1 cellular context compared by ENCODE assay signal in the genomic region with DNA sequence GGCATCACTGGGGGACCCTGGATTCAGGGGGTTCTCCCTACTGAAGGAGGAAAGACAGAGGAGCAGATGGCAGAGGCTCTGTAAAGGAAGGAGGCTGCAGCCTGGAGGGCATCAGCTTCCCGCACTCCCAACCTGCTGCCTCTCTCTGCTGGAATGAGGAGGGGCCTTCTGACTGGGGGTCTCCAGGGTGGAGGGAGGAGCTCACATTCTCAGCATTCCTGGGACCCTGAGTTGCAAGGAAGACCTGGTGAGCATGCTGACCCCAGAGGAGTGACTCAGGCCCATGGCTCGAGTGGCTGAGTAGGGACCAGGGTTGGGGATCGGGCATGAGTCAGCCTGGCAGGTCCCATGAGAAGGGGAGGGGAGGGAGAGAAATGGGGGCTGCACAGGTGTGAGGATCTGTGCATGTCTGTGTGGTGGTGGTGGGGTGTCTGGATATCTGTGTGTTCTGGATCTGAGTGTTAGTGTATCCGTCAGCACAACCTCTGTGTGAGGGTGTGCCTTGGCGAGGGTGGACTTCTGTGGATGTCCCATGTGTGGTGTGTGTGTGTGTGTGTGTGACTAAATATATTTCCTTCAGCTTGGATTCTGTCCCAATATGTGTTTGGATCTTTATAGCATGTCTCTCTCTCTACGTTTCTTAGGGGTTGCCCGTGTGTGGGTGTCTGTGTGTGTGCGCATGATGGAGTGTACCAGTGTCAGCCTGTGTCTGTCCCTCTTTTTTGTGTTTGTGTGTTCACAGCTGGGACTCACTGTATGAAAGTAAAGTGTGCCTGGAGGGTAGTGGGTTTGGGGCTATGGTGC.
TF ChIP-seq lines count a peak whose summit lies in the region.

No MANE protein-coding gene starts in this region.

TF ChIP-seq in HEK293, 187 proteins besides CTCF, POLR2A, EP300 and RAD21 (continued from another document):
- TF ChIP-seq ZBTB20 (tag by site-specific recombination; IDR thresholded peaks at IDR 0.05) = 0 out of 2 replicates have a peak, but pooled peaks have one; percentile 35
- peak; percentile 62; the same call in 1 of the 2 replicates for TF ChIP-seq ZFP69B (tag by site-specific recombination; IDR thresholded peaks at IDR 0.05)
- peak; percentile 48; the same call in 1 of the 2 replicates for TF ChIP-seq SP7 (tag by site-specific recombination; IDR thresholded peaks at IDR 0.05)
- TF ChIP-seq, protein P1, sequence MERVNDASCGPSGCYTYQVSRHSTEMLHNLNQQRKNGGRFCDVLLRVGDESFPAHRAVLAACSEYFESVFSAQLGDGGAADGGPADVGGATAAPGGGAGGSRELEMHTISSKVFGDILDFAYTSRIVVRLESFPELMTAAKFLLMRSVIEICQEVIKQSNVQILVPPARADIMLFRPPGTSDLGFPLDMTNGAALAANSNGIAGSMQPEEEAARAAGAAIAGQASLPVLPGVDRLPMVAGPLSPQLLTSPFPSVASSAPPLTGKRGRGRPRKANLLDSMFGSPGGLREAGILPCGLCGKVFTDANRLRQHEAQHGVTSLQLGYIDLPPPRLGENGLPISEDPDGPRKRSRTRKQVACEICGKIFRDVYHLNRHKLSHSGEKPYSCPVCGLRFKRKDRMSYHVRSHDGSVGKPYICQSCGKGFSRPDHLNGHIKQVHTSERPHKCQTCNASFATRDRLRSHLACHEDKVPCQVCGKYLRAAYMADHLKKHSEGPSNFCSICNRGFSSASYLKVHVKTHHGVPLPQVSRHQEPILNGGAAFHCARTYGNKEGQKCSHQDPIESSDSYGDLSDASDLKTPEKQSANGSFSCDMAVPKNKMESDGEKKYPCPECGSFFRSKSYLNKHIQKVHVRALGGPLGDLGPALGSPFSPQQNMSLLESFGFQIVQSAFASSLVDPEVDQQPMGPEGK (tag by site-specific recombination; IDR thresholded peaks at IDR 0.05) = peak; percentile 77
- TF ChIP-seq, protein P2, sequence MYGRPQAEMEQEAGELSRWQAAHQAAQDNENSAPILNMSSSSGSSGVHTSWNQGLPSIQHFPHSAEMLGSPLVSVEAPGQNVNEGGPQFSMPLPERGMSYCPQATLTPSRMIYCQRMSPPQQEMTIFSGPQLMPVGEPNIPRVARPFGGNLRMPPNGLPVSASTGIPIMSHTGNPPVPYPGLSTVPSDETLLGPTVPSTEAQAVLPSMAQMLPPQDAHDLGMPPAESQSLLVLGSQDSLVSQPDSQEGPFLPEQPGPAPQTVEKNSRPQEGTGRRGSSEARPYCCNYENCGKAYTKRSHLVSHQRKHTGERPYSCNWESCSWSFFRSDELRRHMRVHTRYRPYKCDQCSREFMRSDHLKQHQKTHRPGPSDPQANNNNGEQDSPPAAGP (tag by site-specific recombination; IDR thresholded peaks at IDR 0.05) = 0 out of 2 replicates have a peak, but pooled peaks have one; percentile 27
- TF ChIP-seq, protein P3, sequence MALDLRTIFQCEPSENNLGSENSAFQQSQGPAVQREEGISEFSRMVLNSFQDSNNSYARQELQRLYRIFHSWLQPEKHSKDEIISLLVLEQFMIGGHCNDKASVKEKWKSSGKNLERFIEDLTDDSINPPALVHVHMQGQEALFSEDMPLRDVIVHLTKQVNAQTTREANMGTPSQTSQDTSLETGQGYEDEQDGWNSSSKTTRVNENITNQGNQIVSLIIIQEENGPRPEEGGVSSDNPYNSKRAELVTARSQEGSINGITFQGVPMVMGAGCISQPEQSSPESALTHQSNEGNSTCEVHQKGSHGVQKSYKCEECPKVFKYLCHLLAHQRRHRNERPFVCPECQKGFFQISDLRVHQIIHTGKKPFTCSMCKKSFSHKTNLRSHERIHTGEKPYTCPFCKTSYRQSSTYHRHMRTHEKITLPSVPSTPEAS (tag by site-specific recombination; IDR thresholded peaks at IDR 0.05) = peak; percentile 36; the same call in 1 of the 2 replicates
- TF ChIP-seq EGR2 (tag by site-specific recombination; IDR thresholded peaks at IDR 0.05; ENCODE audit: low read depth) = peak; percentile 30; the same call in 1 of the 2 replicates
- TF ChIP-seq HOXC10 (CRISPR knock-in tag; IDR thresholded peaks at IDR 0.05) = no peak
- TF ChIP-seq, protein P4, sequence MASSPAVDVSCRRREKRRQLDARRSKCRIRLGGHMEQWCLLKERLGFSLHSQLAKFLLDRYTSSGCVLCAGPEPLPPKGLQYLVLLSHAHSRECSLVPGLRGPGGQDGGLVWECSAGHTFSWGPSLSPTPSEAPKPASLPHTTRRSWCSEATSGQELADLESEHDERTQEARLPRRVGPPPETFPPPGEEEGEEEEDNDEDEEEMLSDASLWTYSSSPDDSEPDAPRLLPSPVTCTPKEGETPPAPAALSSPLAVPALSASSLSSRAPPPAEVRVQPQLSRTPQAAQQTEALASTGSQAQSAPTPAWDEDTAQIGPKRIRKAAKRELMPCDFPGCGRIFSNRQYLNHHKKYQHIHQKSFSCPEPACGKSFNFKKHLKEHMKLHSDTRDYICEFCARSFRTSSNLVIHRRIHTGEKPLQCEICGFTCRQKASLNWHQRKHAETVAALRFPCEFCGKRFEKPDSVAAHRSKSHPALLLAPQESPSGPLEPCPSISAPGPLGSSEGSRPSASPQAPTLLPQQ (tag by site-specific recombination; IDR thresholded peaks at IDR 0.05) = peak; percentile 52; the same call in 1 of the 2 replicates
- TF ChIP-seq, protein P5, sequence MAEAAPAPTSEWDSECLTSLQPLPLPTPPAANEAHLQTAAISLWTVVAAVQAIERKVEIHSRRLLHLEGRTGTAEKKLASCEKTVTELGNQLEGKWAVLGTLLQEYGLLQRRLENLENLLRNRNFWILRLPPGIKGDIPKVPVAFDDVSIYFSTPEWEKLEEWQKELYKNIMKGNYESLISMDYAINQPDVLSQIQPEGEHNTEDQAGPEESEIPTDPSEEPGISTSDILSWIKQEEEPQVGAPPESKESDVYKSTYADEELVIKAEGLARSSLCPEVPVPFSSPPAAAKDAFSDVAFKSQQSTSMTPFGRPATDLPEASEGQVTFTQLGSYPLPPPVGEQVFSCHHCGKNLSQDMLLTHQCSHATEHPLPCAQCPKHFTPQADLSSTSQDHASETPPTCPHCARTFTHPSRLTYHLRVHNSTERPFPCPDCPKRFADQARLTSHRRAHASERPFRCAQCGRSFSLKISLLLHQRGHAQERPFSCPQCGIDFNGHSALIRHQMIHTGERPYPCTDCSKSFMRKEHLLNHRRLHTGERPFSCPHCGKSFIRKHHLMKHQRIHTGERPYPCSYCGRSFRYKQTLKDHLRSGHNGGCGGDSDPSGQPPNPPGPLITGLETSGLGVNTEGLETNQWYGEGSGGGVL (tag by site-specific recombination; IDR thresholded peaks at IDR 0.05) = peak; percentile 74
- TF ChIP-seq ZNF433 (tag by site-specific recombination; IDR thresholded peaks at IDR 0.05; ENCODE audit: low read depth) = no peak
- peak; percentile 79 for TF ChIP-seq ZFHX2 (tag by site-specific recombination; conservative IDR thresholded peaks at IDR 0.05)
- 0 out of 2 replicates have a peak, but pooled peaks have one; percentile 16 for TF ChIP-seq GLIS2 (tag by site-specific recombination; IDR thresholded peaks at IDR 0.05)
- TF ChIP-seq ZNF311 (tag by site-specific recombination; IDR thresholded peaks at IDR 0.05; ENCODE audit: borderline replicate concordance) = no peak
- TF ChIP-seq, protein P6, sequence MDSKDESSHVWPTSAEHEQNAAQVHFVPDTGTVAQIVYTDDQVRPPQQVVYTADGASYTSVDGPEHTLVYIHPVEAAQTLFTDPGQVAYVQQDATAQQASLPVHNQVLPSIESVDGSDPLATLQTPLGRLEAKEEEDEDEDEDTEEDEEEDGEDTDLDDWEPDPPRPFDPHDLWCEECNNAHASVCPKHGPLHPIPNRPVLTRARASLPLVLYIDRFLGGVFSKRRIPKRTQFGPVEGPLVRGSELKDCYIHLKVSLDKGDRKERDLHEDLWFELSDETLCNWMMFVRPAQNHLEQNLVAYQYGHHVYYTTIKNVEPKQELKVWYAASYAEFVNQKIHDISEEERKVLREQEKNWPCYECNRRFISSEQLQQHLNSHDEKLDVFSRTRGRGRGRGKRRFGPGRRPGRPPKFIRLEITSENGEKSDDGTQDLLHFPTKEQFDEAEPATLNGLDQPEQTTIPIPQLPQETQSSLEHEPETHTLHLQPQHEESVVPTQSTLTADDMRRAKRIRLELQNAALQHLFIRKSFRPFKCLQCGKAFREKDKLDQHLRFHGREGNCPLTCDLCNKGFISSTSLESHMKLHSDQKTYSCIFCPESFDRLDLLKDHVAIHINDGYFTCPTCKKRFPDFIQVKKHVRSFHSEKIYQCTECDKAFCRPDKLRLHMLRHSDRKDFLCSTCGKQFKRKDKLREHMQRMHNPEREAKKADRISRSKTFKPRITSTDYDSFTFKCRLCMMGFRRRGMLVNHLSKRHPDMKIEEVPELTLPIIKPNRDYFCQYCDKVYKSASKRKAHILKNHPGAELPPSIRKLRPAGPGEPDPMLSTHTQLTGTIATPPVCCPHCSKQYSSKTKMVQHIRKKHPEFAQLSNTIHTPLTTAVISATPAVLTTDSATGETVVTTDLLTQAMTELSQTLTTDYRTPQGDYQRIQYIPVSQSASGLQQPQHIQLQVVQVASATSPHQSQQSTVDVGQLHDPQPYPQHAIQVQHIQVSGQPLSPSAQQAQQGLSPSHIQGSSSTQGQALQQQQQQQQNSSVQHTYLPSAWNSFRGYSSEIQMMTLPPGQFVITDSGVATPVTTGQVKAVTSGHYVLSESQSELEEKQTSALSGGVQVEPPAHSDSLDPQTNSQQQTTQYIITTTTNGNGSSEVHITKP (tag by site-specific recombination; IDR thresholded peaks at IDR 0.05) = peak; percentile 97
- TF ChIP-seq KLF8 (tag by site-specific recombination; IDR thresholded peaks at IDR 0.05) = peak; percentile 38; the same call in 1 of the 2 replicates
- TF ChIP-seq ZNF600 (tag by site-specific recombination; IDR thresholded peaks at IDR 0.05) = peak; percentile 84; the same call in 1 of the 2 replicates
